ENCODE assay signal across 1 cellular context in genomic region chr12:123532808-123533649, GRCh38.
TF ChIP-seq lines count a peak whose summit lies in the region.

No MANE protein-coding gene starts in this region.

TF ChIP-seq in HepG2, 621 proteins besides CTCF, POLR2A, EP300 and RAD21 (continued from another document and continues in another):
- TF ChIP-seq, protein P1, sequence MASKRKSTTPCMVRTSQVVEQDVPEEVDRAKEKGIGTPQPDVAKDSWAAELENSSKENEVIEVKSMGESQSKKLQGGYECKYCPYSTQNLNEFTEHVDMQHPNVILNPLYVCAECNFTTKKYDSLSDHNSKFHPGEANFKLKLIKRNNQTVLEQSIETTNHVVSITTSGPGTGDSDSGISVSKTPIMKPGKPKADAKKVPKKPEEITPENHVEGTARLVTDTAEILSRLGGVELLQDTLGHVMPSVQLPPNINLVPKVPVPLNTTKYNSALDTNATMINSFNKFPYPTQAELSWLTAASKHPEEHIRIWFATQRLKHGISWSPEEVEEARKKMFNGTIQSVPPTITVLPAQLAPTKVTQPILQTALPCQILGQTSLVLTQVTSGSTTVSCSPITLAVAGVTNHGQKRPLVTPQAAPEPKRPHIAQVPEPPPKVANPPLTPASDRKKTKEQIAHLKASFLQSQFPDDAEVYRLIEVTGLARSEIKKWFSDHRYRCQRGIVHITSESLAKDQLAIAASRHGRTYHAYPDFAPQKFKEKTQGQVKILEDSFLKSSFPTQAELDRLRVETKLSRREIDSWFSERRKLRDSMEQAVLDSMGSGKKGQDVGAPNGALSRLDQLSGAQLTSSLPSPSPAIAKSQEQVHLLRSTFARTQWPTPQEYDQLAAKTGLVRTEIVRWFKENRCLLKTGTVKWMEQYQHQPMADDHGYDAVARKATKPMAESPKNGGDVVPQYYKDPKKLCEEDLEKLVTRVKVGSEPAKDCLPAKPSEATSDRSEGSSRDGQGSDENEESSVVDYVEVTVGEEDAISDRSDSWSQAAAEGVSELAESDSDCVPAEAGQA (IDR thresholded peaks at IDR 0.05; ENCODE audit: low read depth) = peak; percentile 45; the same call in 1 of the 2 replicates
- TF ChIP-seq, protein P1 (CRISPR knock-in tag; IDR thresholded peaks at IDR 0.05; ENCODE audit: borderline replicate concordance) = no peak
- TF ChIP-seq ZNF530 (CRISPR knock-in tag; IDR thresholded peaks at IDR 0.05; ENCODE audit: low read depth) (no peak), TMF1 (CRISPR knock-in tag; IDR thresholded peaks at IDR 0.05; ENCODE audit: low read depth) (peak; percentile 83; the same call in 1 of the 2 replicates), ZNF180 (CRISPR knock-in tag; IDR thresholded peaks at IDR 0.05; ENCODE audit: borderline replicate concordance, low read depth) (no peak), TOE1 (CRISPR knock-in tag; IDR thresholded peaks at IDR 0.05) (no peak), MLX (CRISPR knock-in tag; IDR thresholded peaks at IDR 0.05) (no peak), ASH2L (IDR thresholded peaks at IDR 0.05; ENCODE audit: insufficient read length, low read depth, low read length) (peak; percentile 41), ZNF251 (CRISPR knock-in tag; IDR thresholded peaks at IDR 0.05) (peak; percentile 69; the same call in 1 of the 2 replicates), ZBTB25 (CRISPR knock-in tag; IDR thresholded peaks at IDR 0.05) (0 out of 2 replicates have a peak, but pooled peaks have one; percentile 37), SCMH1 (CRISPR knock-in tag; IDR thresholded peaks at IDR 0.05; ENCODE audit: borderline replicate concordance) (no peak), PHF20 (CRISPR knock-in tag; IDR thresholded peaks at IDR 0.05) (no peak), KAT8 (CRISPR knock-in tag; IDR thresholded peaks at IDR 0.05) (peak; percentile 38; the same call in 1 of the 2 replicates), ZNF451 (CRISPR knock-in tag; IDR thresholded peaks at IDR 0.05) (peak; percentile 83), NKX3-1 (CRISPR knock-in tag; IDR thresholded peaks at IDR 0.05) (peak; percentile 61; the same call in 1 of the 2 replicates), BCL3 (CRISPR knock-in tag; IDR thresholded peaks at IDR 0.05) (peak; percentile 71), ZNF543 (CRISPR knock-in tag; IDR thresholded peaks at IDR 0.05) (0 out of 2 replicates have a peak, but pooled peaks have one; percentile 57), ZNF556 (CRISPR knock-in tag; IDR thresholded peaks at IDR 0.05; ENCODE audit: borderline replicate concordance) (peak; percentile 63; the same call in 1 of the 2 replicates), ZNF441 (CRISPR knock-in tag; IDR thresholded peaks at IDR 0.05; ENCODE audit: borderline replicate concordance) (0 out of 2 replicates have a peak, but pooled peaks have one; percentile 43), ZNF891 (CRISPR knock-in tag; IDR thresholded peaks at IDR 0.05) (no peak), PCBP1 (IDR thresholded peaks at IDR 0.05; ENCODE audit: borderline replicate concordance, low read depth, low read length) (no peak), THAP9 (CRISPR knock-in tag; IDR thresholded peaks at IDR 0.05; ENCODE audit: borderline replicate concordance) (peak; percentile 53; the same call in 1 of the 2 replicates), NPAS2 (CRISPR knock-in tag; IDR thresholded peaks at IDR 0.05; ENCODE audit: borderline replicate concordance) (no peak), U2AF2 (IDR thresholded peaks at IDR 0.05; ENCODE audit: low read depth, low read length) (no peak), CREM (IDR thresholded peaks at IDR 0.05) (no peak), CREM (CRISPR knock-in tag; IDR thresholded peaks at IDR 0.05) (no peak), ZNF121 (CRISPR knock-in tag; IDR thresholded peaks at IDR 0.05) (0 out of 2 replicates have a peak, but pooled peaks have one; percentile 13), ETV5 (CRISPR knock-in tag; IDR thresholded peaks at IDR 0.05; ENCODE audit: borderline replicate concordance) (no peak), IKZF1 (IDR thresholded peaks at IDR 0.05) (no peak), ZMYM4 (CRISPR knock-in tag; IDR thresholded peaks at IDR 0.05) (peak; percentile 59; the same call in 1 of the 2 replicates), ZNF430 (CRISPR knock-in tag; IDR thresholded peaks at IDR 0.05) (peak; percentile 79; the same call in 1 of the 2 replicates), DR1 (CRISPR knock-in tag; IDR thresholded peaks at IDR 0.05) (no peak; the same call in 1 of the 2 replicates), ZNF136 (CRISPR knock-in tag; IDR thresholded peaks at IDR 0.05; ENCODE audit: low read depth) (no peak), RFXANK (CRISPR knock-in tag; IDR thresholded peaks at IDR 0.05) (no peak), SNAPC5 (CRISPR knock-in tag; IDR thresholded peaks at IDR 0.05; ENCODE audit: borderline replicate concordance) (0 out of 2 replicates have a peak, but pooled peaks have one; percentile 20), SRSF9 (IDR thresholded peaks at IDR 0.05; ENCODE audit: borderline replicate concordance, insufficient read depth, low read depth, low read length, poor library complexity, severe bottlenecking) (no peak), NR3C1 (CRISPR knock-in tag; IDR thresholded peaks at IDR 0.05) (no peak), NBN (conservative IDR thresholded peaks at IDR 0.05) (no peak), FOXC1 (CRISPR knock-in tag; IDR thresholded peaks at IDR 0.05; ENCODE audit: borderline replicate concordance) (peak; percentile 94), MXD4 (CRISPR knock-in tag; IDR thresholded peaks at IDR 0.05) (peak; percentile 73), ZNF768 (CRISPR knock-in tag; IDR thresholded peaks at IDR 0.05) (peak; percentile 98), HBP1 (CRISPR knock-in tag; IDR thresholded peaks at IDR 0.05; ENCODE audit: low read depth) (0 out of 2 replicates have a peak, but pooled peaks have one; percentile 46), TAF1 (CRISPR knock-in tag; IDR thresholded peaks at IDR 0.05) (peak; percentile 60), BRF2 (CRISPR knock-in tag; IDR thresholded peaks at IDR 0.05) (no peak)
- TF ChIP-seq, protein P2, sequence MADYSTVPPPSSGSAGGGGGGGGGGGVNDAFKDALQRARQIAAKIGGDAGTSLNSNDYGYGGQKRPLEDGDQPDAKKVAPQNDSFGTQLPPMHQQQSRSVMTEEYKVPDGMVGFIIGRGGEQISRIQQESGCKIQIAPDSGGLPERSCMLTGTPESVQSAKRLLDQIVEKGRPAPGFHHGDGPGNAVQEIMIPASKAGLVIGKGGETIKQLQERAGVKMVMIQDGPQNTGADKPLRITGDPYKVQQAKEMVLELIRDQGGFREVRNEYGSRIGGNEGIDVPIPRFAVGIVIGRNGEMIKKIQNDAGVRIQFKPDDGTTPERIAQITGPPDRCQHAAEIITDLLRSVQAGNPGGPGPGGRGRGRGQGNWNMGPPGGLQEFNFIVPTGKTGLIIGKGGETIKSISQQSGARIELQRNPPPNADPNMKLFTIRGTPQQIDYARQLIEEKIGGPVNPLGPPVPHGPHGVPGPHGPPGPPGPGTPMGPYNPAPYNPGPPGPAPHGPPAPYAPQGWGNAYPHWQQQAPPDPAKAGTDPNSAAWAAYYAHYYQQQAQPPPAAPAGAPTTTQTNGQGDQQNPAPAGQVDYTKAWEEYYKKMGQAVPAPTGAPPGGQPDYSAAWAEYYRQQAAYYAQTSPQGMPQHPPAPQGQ (CRISPR knock-in tag; IDR thresholded peaks at IDR 0.05; ENCODE audit: borderline replicate concordance) = no peak
- TF ChIP-seq, protein P3, sequence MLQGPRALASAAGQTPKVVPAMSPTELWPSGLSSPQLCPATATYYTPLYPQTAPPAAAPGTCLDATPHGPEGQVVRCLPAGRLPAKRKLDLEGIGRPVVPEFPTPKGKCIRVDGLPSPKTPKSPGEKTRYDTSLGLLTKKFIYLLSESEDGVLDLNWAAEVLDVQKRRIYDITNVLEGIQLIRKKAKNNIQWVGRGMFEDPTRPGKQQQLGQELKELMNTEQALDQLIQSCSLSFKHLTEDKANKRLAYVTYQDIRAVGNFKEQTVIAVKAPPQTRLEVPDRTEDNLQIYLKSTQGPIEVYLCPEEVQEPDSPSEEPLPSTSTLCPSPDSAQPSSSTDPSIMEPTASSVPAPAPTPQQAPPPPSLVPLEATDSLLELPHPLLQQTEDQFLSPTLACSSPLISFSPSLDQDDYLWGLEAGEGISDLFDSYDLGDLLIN (CRISPR knock-in tag; IDR thresholded peaks at IDR 0.05; ENCODE audit: borderline replicate concordance) = peak; percentile 73; the same call in 1 of the 2 replicates
- TF ChIP-seq, protein P4, sequence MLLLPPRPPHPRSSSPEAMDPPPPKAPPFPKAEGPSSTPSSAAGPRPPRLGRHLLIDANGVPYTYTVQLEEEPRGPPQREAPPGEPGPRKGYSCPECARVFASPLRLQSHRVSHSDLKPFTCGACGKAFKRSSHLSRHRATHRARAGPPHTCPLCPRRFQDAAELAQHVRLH (CRISPR knock-in tag; IDR thresholded peaks at IDR 0.05; ENCODE audit: borderline replicate concordance, low read depth) = peak; percentile 61; the same call in 1 of the 2 replicates
